In the genomic region with DNA sequence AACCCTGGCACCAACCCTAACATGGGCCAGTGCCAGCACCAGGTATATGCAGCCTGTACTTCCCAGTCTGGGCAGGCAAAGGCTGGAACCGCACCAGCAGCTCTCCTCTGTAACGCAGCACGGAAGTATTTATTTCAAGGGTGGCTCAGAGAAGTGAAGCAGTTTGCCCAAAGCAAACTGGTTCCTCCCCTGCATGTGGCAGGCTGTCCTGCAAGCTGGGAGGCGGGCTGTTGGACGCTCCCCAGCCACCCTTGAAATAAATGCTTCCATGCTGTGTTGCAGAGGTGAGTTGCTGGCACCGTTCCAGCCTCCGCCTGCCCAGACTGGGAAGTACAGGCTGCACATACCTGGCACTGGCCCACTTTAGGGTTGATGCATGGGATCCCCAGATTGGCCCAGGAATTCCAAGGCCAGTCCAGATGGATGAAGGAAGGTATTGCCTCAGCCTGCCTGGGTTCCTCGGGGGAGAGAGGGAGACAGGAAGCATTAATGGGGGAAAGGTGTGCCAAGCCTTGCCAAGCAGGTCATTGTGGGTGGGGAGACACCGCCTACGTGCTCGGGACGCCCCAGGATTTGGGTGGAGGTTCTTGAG, we compare ENCODE assay signal across 10 cellular contexts. TPM values are rescaled to one million over a fixed set of nuclear protein-coding genes. Genes with fewer than 3 reads are reported as not detected.
DNase-seq lines count a peak whose midpoint lies in the region; ATAC-seq, FAIRE-seq and TF ChIP-seq lines count a peak whose summit lies in the region.
"Had no signal": no experiment of that assay in that cellular context is flagged by ENCODE, and none has a peak within 500 bp of the region (broad histone marks: within the 10 kb centered on the region; RNA-seq: fewer than 3 reads in every experiment).

No MANE protein-coding gene starts in this region.

- peak overlapping the region; percentile 31 for H3K4me3 ChIP-seq in bronchial epithelial cell (ENCODE audit: low read depth, low read length)
- H3K4me3 ChIP-seq: heart right ventricle, thoracic aorta had no signal

- no peaks in the 10 kb centered on the region for H3K36me3 Mint-ChIP-seq in neural crest cell (ENCODE audit: low read depth)

- no peaks in the 10 kb centered on the region for H3K27me3 Mint-ChIP-seq in neural crest cell (ENCODE audit: low read depth)

- FAIRE-seq in bronchial epithelial cell (lab: Jason Lieb, UNC): no peak

- no peak for ATAC-seq in GM19397 (IDR thresholded peaks at IDR 0.05; ENCODE audit: unreplicated experiment)

- no peak overlapping the region for H3K4me3 Mint-ChIP-seq in neural crest cell

- H3K27ac Mint-ChIP-seq in neural crest cell (ENCODE audit: unreplicated experiment): peak overlapping the region; percentile 50

- DNase-seq in DMS153 treated with DMSO at 0.1 percent for 48 hours (lab: John Stamatoyannopoulos, UW; ENCODE audit: unreplicated experiment) (peak; percentile 67), NCI-H2107 (lab: John Stamatoyannopoulos, UW) (peak; percentile 33), bronchial epithelial cell (ENCODE audit: low read depth) (peak; percentile 96), neural crest cell (ENCODE audit: low read depth, low spot score) (no peak), retina (no peak), HuH-7 (ENCODE audit: low spot score) (no peak), SW480 (ENCODE audit: low spot score) (no peak)
- DNase-seq: heart right ventricle had no signal

- H3K9me3 Mint-ChIP-seq in neural crest cell: no peaks in the 10 kb centered on the region

- no peaks in the 10 kb centered on the region for H3K27me3 ChIP-seq in bronchial epithelial cell (ENCODE audit: control insufficient read depth, insufficient read depth, low read length)
- H3K27me3 ChIP-seq: heart right ventricle had no signal

- H3K36me3 ChIP-seq in bronchial epithelial cell (ENCODE audit: control insufficient read depth, insufficient read depth, low read length): no peaks in the 10 kb centered on the region
- H3K36me3 ChIP-seq: heart right ventricle, thoracic aorta had no signal

- TF ChIP-seq CTCF in bronchial epithelial cell (IDR thresholded peaks at IDR 0.05; ENCODE audit: insufficient read depth, low read length, severe bottlenecking): no peak
- no peak for TF ChIP-seq CTCF in neural crest cell (conservative IDR thresholded peaks at IDR 0.05)

- no peaks in the 10 kb centered on the region for H3K4me1 Mint-ChIP-seq in neural crest cell

RNA-seq across cellular contexts. Expression of a gene that starts 49.8 kb away (rescaled TPM):
- total RNA-seq in bronchial epithelial cell (10.3 and 16.9 TPM in 2 replicates), neural crest cell (25.6 and 26.3 TPM in 2 replicates)

RNA-seq across cellular contexts. Expression of a gene that starts 59.9 kb away (rescaled TPM):
- 41.5 and 46.3 TPM in 2 replicates for total RNA-seq in bronchial epithelial cell
- 18.8 and 20.4 TPM in 2 replicates for total RNA-seq in neural crest cell

Comparison
In these comparisons a context has a peak if more than half of its experiments do, and no peak if none do; other contexts are left out.
1. DNase-seq: peak in DMS153 treated with DMSO at 0.1 percent for 48 hours (single experiment), NCI-H2107 (single experiment) and bronchial epithelial cell (single experiment); none in neural crest cell (single experiment), retina (single experiment), HuH-7 (single experiment) and SW480 (single experiment).